Comparison of ENCODE assay signal across 8 cellular contexts in genomic region chr15:45635763-45636292, GRCh38. TPM values are rescaled to one million over a fixed set of nuclear protein-coding genes. Genes with fewer than 3 reads are reported as not detected.
DNase-seq lines count a peak whose midpoint lies in the region; ATAC-seq, FAIRE-seq and TF ChIP-seq lines count a peak whose summit lies in the region.

No MANE protein-coding gene starts in this region.

- H3K4me1 Mint-ChIP-seq in activated CD8-positive, alpha-beta memory T cell treated with anti-CD3 and anti-CD28 coated beads, Interleukin-2, amount 10 ng/mL, durations not matched to agents 7 days and 5 days: peaks cover 49% of the 10 kb centered on the region
- peaks cover 43% of the 10 kb centered on the region for H3K4me1 Mint-ChIP-seq in activated naive CD8-positive, alpha-beta T cell treated with anti-CD3 and anti-CD28 coated beads for 36 hours

- no peak for DNase-seq in activated CD8-positive, alpha-beta memory T cell treated with anti-CD3 and anti-CD28 coated beads, Interleukin-2, amount 10 ng/mL, durations not matched to agents 7 days and 5 days
- no peak for DNase-seq in activated CD8-positive, alpha-beta memory T cell treated with anti-CD3 and anti-CD28 coated beads, Interleukin-2, amount 50 U/mL, for 48 hours
- DNase-seq in activated naive CD8-positive, alpha-beta T cell treated with anti-CD3 and anti-CD28 coated beads for 36 hours: no peak
- no peak for DNase-seq in HepG2 (ENCODE audit: low spot score)
- no peak for DNase-seq in thyroid gland
- DNase-seq in NCI-H82 treated with DMSO at 0.1 percent for 48 hours (lab: John Stamatoyannopoulos, UW; ENCODE audit: unreplicated experiment): no peak

- peak overlapping the region; percentile 100 for H3K4me3 Mint-ChIP-seq in activated CD8-positive, alpha-beta memory T cell treated with anti-CD3 and anti-CD28 coated beads, Interleukin-2, amount 10 ng/mL, durations not matched to agents 7 days and 5 days
- peak overlapping the region; percentile 96 for H3K4me3 Mint-ChIP-seq in activated naive CD8-positive, alpha-beta T cell treated with anti-CD3 and anti-CD28 coated beads for 36 hours

- H3K27me3 ChIP-seq in HepG2 (ENCODE audit: control insufficient read depth in 1 of 2, insufficient read depth in 2 of 2, low read length in 2 of 2): no peaks in the 10 kb centered on the region; a peak in 1 of 5 replicates
- no peaks in the 10 kb centered on the region for H3K27me3 ChIP-seq in thyroid gland

- no peak for ATAC-seq in activated CD8-positive, alpha-beta memory T cell treated with anti-CD3 and anti-CD28 coated beads, Interleukin-2, amount 10 ng/mL, durations not matched to agents 7 days and 5 days
- ATAC-seq in HepG2 (no peak), GM18867 (IDR thresholded peaks at IDR 0.05; ENCODE audit: unreplicated experiment) (no peak), GM21786 (IDR thresholded peaks at IDR 0.05; ENCODE audit: unreplicated experiment) (no peak)

- H3K9me3 Mint-ChIP-seq in activated CD8-positive, alpha-beta memory T cell treated with anti-CD3 and anti-CD28 coated beads, Interleukin-2, amount 10 ng/mL, durations not matched to agents 7 days and 5 days (ENCODE audit: low read depth): no peaks in the 10 kb centered on the region
- H3K9me3 Mint-ChIP-seq in activated naive CD8-positive, alpha-beta T cell treated with anti-CD3 and anti-CD28 coated beads for 36 hours: peaks cover 6% of the 10 kb centered on the region

- TF ChIP-seq EP300 in HepG2 (IDR thresholded peaks at IDR 0.05; ENCODE audit: low read depth in 2 of 2, low read length in 2 of 2): no peak
- TF ChIP-seq EP300 in HepG2 (CRISPR knock-in tag; IDR thresholded peaks at IDR 0.05; ENCODE audit: borderline replicate concordance): no peak

- no peaks in the 10 kb centered on the region for H3K9me3 ChIP-seq in HepG2 (ENCODE audit: low read length)
- H3K9me3 ChIP-seq in thyroid gland: no peaks in the 10 kb centered on the region

- TF ChIP-seq POLR2A in HepG2 (IDR thresholded peaks at IDR 0.05; ENCODE audit: insufficient read depth in 1 of 2, low read depth in 2 of 2, low read length in 2 of 2) (no peak), thyroid gland (IDR thresholded peaks at IDR 0.05) (no peak)

- no peak for FAIRE-seq in HepG2 (lab: Jason Lieb, UNC)

- H3K9ac ChIP-seq in HepG2 (ENCODE audit: insufficient read depth, low read depth, low read length): peak overlapping the region; percentile 70

- CTCF ChIA-PET in activated CD8-positive, alpha-beta memory T cell treated with anti-CD3 and anti-CD28 coated beads, Interleukin-2, amount 10 ng/mL, durations not matched to agents 7 days and 5 days (lab: Charles Lee): interaction anchor here (1.0 to 2.3 kb wide), 6 partner anchors 11 to 48 kb away, joined by 3 to 8 read pairs (median 4); no protein-coding TSS in a partner anchor
- CTCF ChIA-PET in HepG2 (lab: Yijun Ruan, JAX; ENCODE audit: low intra/inter-chr PET ratio, low total read pairs): no interaction called here

- peaks cover 3% of the 10 kb centered on the region for H3K27me3 Mint-ChIP-seq in activated CD8-positive, alpha-beta memory T cell treated with anti-CD3 and anti-CD28 coated beads, Interleukin-2, amount 10 ng/mL, durations not matched to agents 7 days and 5 days
- H3K27me3 Mint-ChIP-seq in activated naive CD8-positive, alpha-beta T cell treated with anti-CD3 and anti-CD28 coated beads for 36 hours: no peaks in the 10 kb centered on the region

- H3K4me1 ChIP-seq in HepG2 (ENCODE audit: insufficient read depth, low read length) (peaks cover 39% of the 10 kb centered on the region), thyroid gland (peaks cover 21 to 47% of the 10 kb centered on the region in 2 donors)

- H3K4me3 ChIP-seq in HepG2 (replicated peaks in 1 of 3; ENCODE audit: insufficient read depth in 1 of 3, low read depth in 2 of 3, low read length in 3 of 3): peak overlapping the region; percentile 72 to 90 (median 89)
- H3K4me3 ChIP-seq in thyroid gland (replicated peaks in 1 of 3): peak overlapping the region; percentile 40 to 59 (median 46)

- intact Hi-C loops in HepG2 (cut with micrococcal nuclease; ENCODE audit: unreplicated experiment): loop anchor here (5.0 to 10.0 kb wide), 2 partner anchors 51 to 161 kb away; partner anchors contain the start of gene BLOC1S6
- intact Hi-C loops in thyroid gland (cut with DNase I): no loop called here

- in situ Hi-C loops in HepG2 (cut with HindIII; ENCODE audit: extremely low pct_ligation_motif_present, low pct_unique_long_range_greater_than_20kb): no loop called here

- POLR2A ChIA-PET in HepG2 (lab: Yijun Ruan, JAX): interaction anchor here (2.4 kb wide), 1 partner anchor 49 kb away, joined by 14 read pairs; the partner anchor contains the start of gene BLOC1S6

- peaks cover 34% of the 10 kb centered on the region for H3K36me3 Mint-ChIP-seq in activated CD8-positive, alpha-beta memory T cell treated with anti-CD3 and anti-CD28 coated beads, Interleukin-2, amount 10 ng/mL, durations not matched to agents 7 days and 5 days
- peaks cover 32% of the 10 kb centered on the region for H3K36me3 Mint-ChIP-seq in activated naive CD8-positive, alpha-beta T cell treated with anti-CD3 and anti-CD28 coated beads for 36 hours

- no peak overlapping the region for H2AFZ ChIP-seq in HepG2 (ENCODE audit: low read length)

- H3K27ac ChIP-seq in HepG2 (ENCODE audit: extremely low read length, insufficient read depth, low read length) (no peak overlapping the region), thyroid gland (peak overlapping the region; percentile 80 to 97 (median 95))

- H4K20me1 ChIP-seq in HepG2 (ENCODE audit: insufficient read depth, low read length): no peaks in the 10 kb centered on the region

- H3K4me2 ChIP-seq in HepG2 (ENCODE audit: low read depth, low read length): peak overlapping the region; percentile 80

- H3K27ac Mint-ChIP-seq in activated CD8-positive, alpha-beta memory T cell treated with anti-CD3 and anti-CD28 coated beads, Interleukin-2, amount 10 ng/mL, durations not matched to agents 7 days and 5 days: peak overlapping the region; percentile 91
- H3K27ac Mint-ChIP-seq in activated naive CD8-positive, alpha-beta T cell treated with anti-CD3 and anti-CD28 coated beads for 36 hours: peak overlapping the region; percentile 91

- no TSS peak for BruUV-seq in HepG2 (replicated peaks; lab: Mats Ljungman, UMichigan)

- H3K36me3 ChIP-seq in HepG2 (replicated peaks in 1 of 2; ENCODE audit: control insufficient read depth in 1 of 2, insufficient read depth in 2 of 2, low read length in 2 of 2): no peaks in the 10 kb centered on the region
- H3K36me3 ChIP-seq in thyroid gland: no peaks in the 10 kb centered on the region

- TF ChIP-seq CTCF in HepG2 (CRISPR knock-in tag; IDR thresholded peaks at IDR 0.05): no peak
- TF ChIP-seq CTCF in thyroid gland (IDR thresholded peaks at IDR 0.05): no peak

- H3K79me2 ChIP-seq in HepG2 (ENCODE audit: insufficient read depth, low read length): no peaks in the 10 kb centered on the region

- TF ChIP-seq RAD21 in HepG2 (CRISPR knock-in tag; IDR thresholded peaks at IDR 0.05): no peak

- 24% methylated on average over 17 of the region's 17 CpGs for WGBS in HepG2 (ENCODE audit: low lambda C conversion rate)
- 46 to 56% methylated on average over 17 of the region's 17 CpGs for WGBS in thyroid gland, 2 donors

RNA-seq across cellular contexts. Expression of gene SQOR, which starts 1.0 kb away (rescaled TPM):
- 10 to 100 TPM; 79.8 to 86.4 TPM for total RNA-seq in activated CD8-positive, alpha-beta memory T cell treated with anti-CD3 and anti-CD28 coated beads, Interleukin-2, amount 10 ng/mL, durations not matched to agents 7 days and 5 days
- 10 to 100 TPM; 54.6 to 57.0 TPM for total RNA-seq in activated naive CD8-positive, alpha-beta T cell treated with anti-CD3 and anti-CD28 coated beads for 36 hours
- total RNA-seq in HepG2 (2016; rRNA removed; fragmentation: Illumina TruSeq; extraction: Trizol) (19.4 and 25.9 TPM in 2 replicates), thyroid gland (10 to 100 TPM; 49.8 to 56.6 (median 55.2) TPM)
- 14.8 and 16.6 TPM in 2 replicates for total RNA-seq in HepG2 (2016; cell fraction: cytosol; rRNA removed; fragmentation: Illumina TruSeq; extraction: Trizol; ENCODE audit: low read depth)
- total RNA-seq in HepG2 (2016; cell fraction: insoluble cytoplasmic fraction; rRNA removed; fragmentation: Illumina TruSeq; extraction: Trizol): 19.9 and 25.8 TPM in 2 replicates
- 20.2 and 21.7 TPM in 2 replicates for total RNA-seq in HepG2 (2016; cell fraction: membrane; rRNA removed; fragmentation: Illumina TruSeq; extraction: Trizol)
- 7.5 and 8.5 TPM in 2 replicates for total RNA-seq in HepG2 (2016; cell fraction: nucleus; rRNA removed; fragmentation: Illumina TruSeq; extraction: Trizol)
- polyA plus RNA-seq in HepG2 (2011; rRNA removed): 17.5 and 19.3 TPM in 2 replicates
- polyA plus RNA-seq in HepG2 (2011; cell fraction: cytosol; rRNA removed): 15.4 and 18.8 TPM in 2 replicates
- 7.0 and 7.3 TPM in 2 replicates for polyA plus RNA-seq in HepG2 (2011; cell fraction: nucleus; rRNA removed)
- 7.7 and 8.6 TPM in 2 replicates for polyA plus RNA-seq in HepG2 (2012)
- polyA plus RNA-seq in HepG2 (2016; cell fraction: cytosol; fragmentation: Illumina TruSeq; extraction: Trizol; ENCODE audit: low read depth): 13.3 and 13.9 TPM in 2 replicates
- polyA plus RNA-seq in HepG2 (2016; cell fraction: insoluble cytoplasmic fraction; fragmentation: Illumina TruSeq; extraction: Trizol; ENCODE audit: low read depth): 20.1 and 20.6 TPM in 2 replicates
- polyA plus RNA-seq in HepG2 (2016; cell fraction: membrane; fragmentation: Illumina TruSeq; extraction: Trizol; ENCODE audit: low read depth): 15.0 and 15.1 TPM in 2 replicates
- polyA plus RNA-seq in HepG2 (2016; cell fraction: nucleus; fragmentation: Illumina TruSeq; extraction: Trizol; ENCODE audit: insufficient read depth, low read depth): 7.2 and 10.5 TPM in 2 replicates
- 17.0 and 23.7 TPM in 2 replicates for polyA minus RNA-seq in HepG2 (2011; rRNA and poly(A)+ RNA removed; ENCODE audit: low replicate concordance)
- polyA minus RNA-seq in HepG2 (2011; cell fraction: cytosol; rRNA and poly(A)+ RNA removed): 8.4 and 13.7 TPM in 2 replicates
- 8.0 and 12.3 TPM in 2 replicates for polyA minus RNA-seq in HepG2 (2011; cell fraction: nucleus; rRNA and poly(A)+ RNA removed)

RNA-seq across cellular contexts. Expression of gene BLOC1S6, which starts 48.6 kb away (rescaled TPM):
- 10 to 100 TPM; 33.6 to 35.7 TPM for total RNA-seq in activated CD8-positive, alpha-beta memory T cell treated with anti-CD3 and anti-CD28 coated beads, Interleukin-2, amount 10 ng/mL, durations not matched to agents 7 days and 5 days
- 10 to 100 TPM; 49.2 to 49.7 TPM for total RNA-seq in activated naive CD8-positive, alpha-beta T cell treated with anti-CD3 and anti-CD28 coated beads for 36 hours
- total RNA-seq in HepG2 (2016; rRNA removed; fragmentation: Illumina TruSeq; extraction: Trizol): 44.3 and 67.5 TPM in 2 replicates
- total RNA-seq in HepG2 (2016; cell fraction: cytosol; rRNA removed; fragmentation: Illumina TruSeq; extraction: Trizol; ENCODE audit: low read depth): 9.7 and 14.1 TPM in 2 replicates
- 45.6 and 82.4 TPM in 2 replicates for total RNA-seq in HepG2 (2016; cell fraction: insoluble cytoplasmic fraction; rRNA removed; fragmentation: Illumina TruSeq; extraction: Trizol)
- 37.2 and 39.9 TPM in 2 replicates for total RNA-seq in HepG2 (2016; cell fraction: membrane; rRNA removed; fragmentation: Illumina TruSeq; extraction: Trizol)
- 21.7 and 23.9 TPM in 2 replicates for total RNA-seq in HepG2 (2016; cell fraction: nucleus; rRNA removed; fragmentation: Illumina TruSeq; extraction: Trizol)
- 10.0 and 11.8 TPM in 2 replicates for polyA plus RNA-seq in HepG2 (2011; rRNA removed)
- polyA plus RNA-seq in HepG2 (2011; cell fraction: cytosol; rRNA removed): 7.2 and 9.3 TPM in 2 replicates
- 5.0 and 5.5 TPM in 2 replicates for polyA plus RNA-seq in HepG2 (2011; cell fraction: nucleus; rRNA removed)
- 31.1 and 38.9 TPM in 2 replicates for polyA plus RNA-seq in HepG2 (2012)
- 4.7 and 5.4 TPM in 2 replicates for polyA plus RNA-seq in HepG2 (2016; cell fraction: cytosol; fragmentation: Illumina TruSeq; extraction: Trizol; ENCODE audit: low read depth)
- 54.5 and 55.8 TPM in 2 replicates for polyA plus RNA-seq in HepG2 (2016; cell fraction: insoluble cytoplasmic fraction; fragmentation: Illumina TruSeq; extraction: Trizol; ENCODE audit: low read depth)
- polyA plus RNA-seq in HepG2 (2016; cell fraction: membrane; fragmentation: Illumina TruSeq; extraction: Trizol; ENCODE audit: low read depth): 16.2 and 20.1 TPM in 2 replicates
- 27.7 and 30.6 TPM in 2 replicates for polyA plus RNA-seq in HepG2 (2016; cell fraction: nucleus; fragmentation: Illumina TruSeq; extraction: Trizol; ENCODE audit: insufficient read depth, low read depth)
- 11.2 and 14.4 TPM in 2 replicates for polyA minus RNA-seq in HepG2 (2011; rRNA and poly(A)+ RNA removed; ENCODE audit: low replicate concordance)
- 15.0 and 20.2 TPM in 2 replicates for polyA minus RNA-seq in HepG2 (2011; cell fraction: cytosol; rRNA and poly(A)+ RNA removed)
- polyA minus RNA-seq in HepG2 (2011; cell fraction: nucleus; rRNA and poly(A)+ RNA removed): 11.6 and 13.8 TPM in 2 replicates
- 10 to 100 TPM; 59.7 to 88.7 (median 82.6) TPM for total RNA-seq in thyroid gland
